Comparison of ENCODE assay signal across 31 cellular contexts in genomic region chr3:37251993-37252392, GRCh38.
"Had no signal": no experiment of that assay in that cellular context is flagged by ENCODE, and none has a peak within 500 bp of the region (broad histone marks: within the 10 kb centered on the region; RNA-seq: fewer than 3 reads in every experiment).

No MANE protein-coding gene starts in this region.

- H3K9ac ChIP-seq: neural progenitor cell, parathyroid adenoma had no signal

- H3K27me3 Mint-ChIP-seq: progenitor cell of endocrine pancreas; stimulated activated memory B cell treated with anti-CD40 and anti-IgM and Interleukin-4, amounts not matched to agents 10 μg/mL and 1 μg/mL and 100 μg/mL, for 72 hours; stimulated activated naive CD8-positive, alpha-beta T cell treated with anti-CD3 and anti-CD28 coated beads, Interleukin-15, amount 100 ng/mL, for 72 hours; type B pancreatic cell had no signal

- H3K4me2 ChIP-seq: neural progenitor cell, smooth muscle cell had no signal

- H3K4me3 Mint-ChIP-seq: natural killer cell; nephron; neural progenitor cell; stimulated activated memory B cell treated with anti-CD40 and anti-IgM and Interleukin-4, amounts not matched to agents 10 μg/mL and 1 μg/mL and 100 μg/mL, for 72 hours; stimulated activated naive CD8-positive, alpha-beta T cell treated with anti-CD3 and anti-CD28 coated beads, Interleukin-15, amount 100 ng/mL, for 72 hours; type B pancreatic cell had no signal

- H3K9me3 ChIP-seq: ovary, psoas muscle, spleen, suprapubic skin, testis, tibial artery, transverse colon, upper lobe of right lung, uterus had no signal

- H3K27ac Mint-ChIP-seq: nephron; neural progenitor cell; progenitor cell of endocrine pancreas; stimulated activated naive CD8-positive, alpha-beta T cell treated with anti-CD3 and anti-CD28 coated beads, Interleukin-15, amount 100 ng/mL, for 72 hours; type B pancreatic cell had no signal

- H3K27ac ChIP-seq: neural progenitor cell, ovary, parathyroid adenoma, psoas muscle, skin epidermis, spleen, suprapubic skin, testis, tibial artery, transverse colon, upper lobe of right lung, uterus had no signal

- H3K36me3 ChIP-seq: ovary, uterus had no signal

- H3K4me3 ChIP-seq: neural progenitor cell, ovary, psoas muscle, skin epidermis, smooth muscle cell, spleen, suprapubic skin, testis, tibial artery, transverse colon, upper lobe of right lung, uterus had no signal

- H3K27me3 ChIP-seq: neural progenitor cell, ovary, spleen, suprapubic skin, testis, tibial artery, transverse colon, upper lobe of right lung, uterus had no signal

- H3K9me3 Mint-ChIP-seq: natural killer cell; nephron; neural progenitor cell; stimulated activated memory B cell treated with anti-CD40 and anti-IgM and Interleukin-4, amounts not matched to agents 10 μg/mL and 1 μg/mL and 100 μg/mL, for 72 hours; stimulated activated naive CD8-positive, alpha-beta T cell treated with anti-CD3 and anti-CD28 coated beads, Interleukin-15, amount 100 ng/mL, for 72 hours; type B pancreatic cell had no signal

- H3K4me1 ChIP-seq: neural progenitor cell, testis, uterus had no signal

- H2AFZ ChIP-seq: neural progenitor cell, parathyroid adenoma had no signal

- H3K36me3 Mint-ChIP-seq: natural killer cell had no signal

- H3K4me1 Mint-ChIP-seq: neural progenitor cell had no signal

- ATAC-seq: natural killer cell; psoas muscle; right cardiac atrium; sciatic nerve; stimulated activated memory B cell treated with anti-CD40 and anti-IgM and Interleukin-4, amounts not matched to agents 10 μg/mL and 1 μg/mL and 100 μg/mL, for 72 hours; stimulated activated naive CD8-positive, alpha-beta T cell treated with anti-CD3 and anti-CD28 coated beads, Interleukin-15, amount 100 ng/mL, for 72 hours; stimulated activated naive CD8-positive, alpha-beta T cell treated with anti-CD3 and anti-CD28 coated beads, Interleukin-15, Interleukin-2, amounts not matched to agents 100 U/mL and 50 U/mL, for 24 hours; upper lobe of right lung had no signal

- DNase-seq: natural killer cell; occipital lobe; ovary; posterior cingulate gyrus; psoas muscle; right cardiac atrium; spleen; stimulated activated CD4-positive, alpha-beta T cell treated with anti-CD3 and anti-CD28 coated beads, Interleukin-12 subunit alpha, Interleukin-12 subunit beta, amount 100 ng/mL, for 4 hours; stimulated activated CD4-positive, alpha-beta T cell treated with anti-CD3 and anti-CD28 coated beads, Interleukin-1b, Interleukin-23, amount 100 ng/mL, for 48 hours; stimulated activated CD4-positive, alpha-beta T cell treated with anti-CD3 and anti-CD28 coated beads, Interleukin-4, amount 100 ng/mL, for 1 hour; stimulated activated CD4-positive, alpha-beta T cell treated with anti-CD3 and anti-CD28 coated beads, Interleukin-4, amount 100 ng/mL, for 4 hours; stimulated activated CD8-positive, alpha-beta memory T cell treated with anti-CD3 and anti-CD28 coated beads, Interleukin-4, amount 100 ng/mL, for 48 hours; stimulated activated naive CD4-positive, alpha-beta T cell; stimulated activated naive CD8-positive, alpha-beta T cell treated with anti-CD3 and anti-CD28 coated beads, Interleukin-15, amount 100 ng/mL, for 72 hours; stimulated activated naive CD8-positive, alpha-beta T cell treated with anti-CD3 and anti-CD28 coated beads, Interleukin-15, Interleukin-2, amounts not matched to agents 100 U/mL and 50 U/mL, for 24 hours; substantia nigra; testis; tibial artery; transverse colon; upper lobe of right lung; uterus had no signal
